Comparison of ENCODE assay signal across 9 cellular contexts in genomic region chr4:112514449-112515277, GRCh38. TPM values are rescaled to one million over a fixed set of nuclear protein-coding genes. Genes with fewer than 3 reads are reported as not detected.
DNase-seq lines count a peak whose midpoint lies in the region; ATAC-seq, FAIRE-seq and TF ChIP-seq lines count a peak whose summit lies in the region.
"Had no signal": no experiment of that assay in that cellular context is flagged by ENCODE, and none has a peak within 500 bp of the region (broad histone marks: within the 10 kb centered on the region; RNA-seq: fewer than 3 reads in every experiment).

No MANE protein-coding gene starts in this region.

- H3K27ac ChIP-seq in endothelial cell of umbilical vein (ENCODE audit: insufficient read depth, low read depth, low read length) (no peak overlapping the region), pancreas (no peak overlapping the region), kidney (ENCODE audit: low read depth in 2 of 2, low read length in 2 of 2) (no peak overlapping the region)

- H4K20me1 ChIP-seq in endothelial cell of umbilical vein (replicated peaks; ENCODE audit: control insufficient read depth, extremely low read depth, insufficient read depth, low read length), result peaks cover 2% of the 10 kb centered on the region

- H3K4me1 ChIP-seq in endothelial cell of umbilical vein (ENCODE audit: control insufficient read depth, extremely low read depth, insufficient read depth, low read length), result peaks cover 12% of the 10 kb centered on the region
- peaks cover 4 to 21% (median 19%) of the 10 kb centered on the region in 3 donors for H3K4me1 ChIP-seq in pancreas
- peaks cover 0 to 10% of the 10 kb centered on the region in 2 donors for H3K4me1 ChIP-seq in kidney (ENCODE audit: control insufficient read depth in 1 of 2, insufficient read depth in 1 of 2, low read depth in 1 of 2, low read length in 2 of 2)

- H3K9me3 Mint-ChIP-seq in activated CD8-positive, alpha-beta memory T cell treated with anti-CD3 and anti-CD28 coated beads, Interleukin-2, amount 10 ng/mL, durations not matched to agents 7 days and 5 days (ENCODE audit: low read depth), result no peaks in the 10 kb centered on the region

- H3K4me3 Mint-ChIP-seq in activated CD8-positive, alpha-beta memory T cell treated with anti-CD3 and anti-CD28 coated beads, Interleukin-2, amount 10 ng/mL, durations not matched to agents 7 days and 5 days, result peak overlapping the region; percentile 92

- no peak for TF ChIP-seq POLR2A in endothelial cell of umbilical vein (IDR thresholded peaks at IDR 0.05; ENCODE audit: low read depth, low read length)

- H3K79me2 ChIP-seq in endothelial cell of umbilical vein (ENCODE audit: control insufficient read depth, insufficient read depth, low read length), result no peaks in the 10 kb centered on the region

- H3K27ac Mint-ChIP-seq in activated CD8-positive, alpha-beta memory T cell treated with anti-CD3 and anti-CD28 coated beads, Interleukin-2, amount 10 ng/mL, durations not matched to agents 7 days and 5 days, result peak overlapping the region; percentile 46

- TF ChIP-seq CTCF in endothelial cell of umbilical vein (IDR thresholded peaks at IDR 0.05; ENCODE audit: extremely low read depth in 1 of 2, insufficient read depth in 1 of 2, low read depth in 1 of 2, low read length in 2 of 2) (no peak), pancreas (IDR thresholded peaks at IDR 0.05) (no peak), kidney (IDR thresholded peaks at IDR 0.05; ENCODE audit: borderline replicate concordance, extremely low read depth, insufficient read depth) (no peak)

- intact Hi-C loops in endothelial cell of umbilical vein (cut with micrococcal nuclease) (loop anchor here (5.0 kb wide), 1 partner anchor 1892 kb away; the partner anchor contains the start of gene PITX2), pancreas (cut with DNase I) (no loop called here), kidney (cut with DNase I) (no loop called here)

- H3K4me3 ChIP-seq in endothelial cell of umbilical vein (replicated peaks in 1 of 3; ENCODE audit: insufficient read depth in 1 of 3, low read depth in 1 of 3, low read length in 3 of 3), result peak overlapping the region in 1 of 3 experiments; percentile 33
- H3K4me3 ChIP-seq in pancreas, result peak overlapping the region; percentile 27 to 70 (median 38)
- H3K4me3 ChIP-seq in kidney (ENCODE audit: low read length in 2 of 2), result no peak overlapping the region

- no peak for ATAC-seq in activated CD8-positive, alpha-beta memory T cell treated with anti-CD3 and anti-CD28 coated beads, Interleukin-2, amount 10 ng/mL, durations not matched to agents 7 days and 5 days
- peak in 1 of 4 donors; percentile 9 for ATAC-seq in pancreas

- no peaks in the 10 kb centered on the region for H3K36me3 ChIP-seq in endothelial cell of umbilical vein (ENCODE audit: control insufficient read depth in 2 of 2, extremely low read depth in 1 of 2, insufficient read depth in 2 of 2, low read length in 2 of 2)
- H3K36me3 ChIP-seq in pancreas, result no peaks in the 10 kb centered on the region
- no peaks in the 10 kb centered on the region for H3K36me3 ChIP-seq in kidney (ENCODE audit: control insufficient read depth in 1 of 2, insufficient read depth in 2 of 2, low read length in 2 of 2)

- FAIRE-seq in endothelial cell of umbilical vein (lab: Jason Lieb, UNC), result no peak
- FAIRE-seq in pancreas (lab: Jason Lieb, UNC), result no peak
- no peak for FAIRE-seq in kidney (lab: Jason Lieb, UNC)
- FAIRE-seq: frontal cortex had no signal

- dilution Hi-C loops in endothelial cell of umbilical vein (cut with MboI; ENCODE audit: extremely low pct_ligation_motif_present, low sequenced_read_pairs), result no loop called here

- no peak overlapping the region for H2AFZ ChIP-seq in endothelial cell of umbilical vein (ENCODE audit: low read depth, low read length)

- BruUV-seq in endothelial cell of umbilical vein (replicated peaks; lab: Mats Ljungman, UMichigan), result no TSS peak

- DNase-seq in activated CD8-positive, alpha-beta memory T cell treated with anti-CD3 and anti-CD28 coated beads, Interleukin-2, amount 10 ng/mL, durations not matched to agents 7 days and 5 days, result peak; percentile 52
- no peak for DNase-seq in activated CD8-positive, alpha-beta memory T cell treated with anti-CD3 and anti-CD28 coated beads for 24 hours
- DNase-seq in HEK293T (ENCODE audit: extremely low spot score) (peak; percentile 53), NCI-H69 (lab: John Stamatoyannopoulos, UW) (peak; percentile 72), endothelial cell of umbilical vein (ENCODE audit: low read depth, low spot score) (no peak), pancreas (peak in 3 of 6 donors; percentile 20 to 73 (median 61)), kidney (no peak), NCI-H2029 treated with DMSO at 0.1 percent for 48 hours (lab: John Stamatoyannopoulos, UW) (no peak)

- peaks cover 79 to 97% of the 10 kb centered on the region in 2 experiments for H3K27me3 ChIP-seq in endothelial cell of umbilical vein (ENCODE audit: control insufficient read depth in 2 of 2, insufficient read depth in 2 of 2, low read length in 2 of 2)
- H3K27me3 ChIP-seq in pancreas, result peaks cover 17 to 81% (median 42%) of the 10 kb centered on the region in 4 donors

- peak overlapping the region; percentile 53 for H3K4me2 ChIP-seq in endothelial cell of umbilical vein (ENCODE audit: insufficient read depth, low read length)

- no peaks in the 10 kb centered on the region for H3K36me3 Mint-ChIP-seq in activated CD8-positive, alpha-beta memory T cell treated with anti-CD3 and anti-CD28 coated beads, Interleukin-2, amount 10 ng/mL, durations not matched to agents 7 days and 5 days

- H3K27me3 Mint-ChIP-seq in activated CD8-positive, alpha-beta memory T cell treated with anti-CD3 and anti-CD28 coated beads, Interleukin-2, amount 10 ng/mL, durations not matched to agents 7 days and 5 days, result peaks cover 92% of the 10 kb centered on the region

- WGBS in pancreas, 2 donors, result 1 to 3% methylated on average over 59 to 67 of the region's 67 CpGs

- no peaks in the 10 kb centered on the region for H3K9me3 ChIP-seq in endothelial cell of umbilical vein (replicated peaks; ENCODE audit: control insufficient read depth, insufficient read depth, low read length)
- no peaks in the 10 kb centered on the region for H3K9me3 ChIP-seq in pancreas
- H3K9me3 ChIP-seq in kidney (ENCODE audit: control insufficient read depth in 1 of 2, low read length in 2 of 2), result peaks cover 0 to 2% of the 10 kb centered on the region in 2 donors

- H3K9me1 ChIP-seq in endothelial cell of umbilical vein (replicated peaks; ENCODE audit: control insufficient read depth, extremely low read depth, insufficient read depth, low read length), result no peaks in the 10 kb centered on the region

- H3K4me1 Mint-ChIP-seq in activated CD8-positive, alpha-beta memory T cell treated with anti-CD3 and anti-CD28 coated beads, Interleukin-2, amount 10 ng/mL, durations not matched to agents 7 days and 5 days, result peaks cover 53% of the 10 kb centered on the region

- H3K9ac ChIP-seq in endothelial cell of umbilical vein (replicated peaks; ENCODE audit: extremely low read depth, insufficient read depth, low read length), result no peak overlapping the region
- no peak overlapping the region for H3K9ac ChIP-seq in kidney (ENCODE audit: low read length in 2 of 2)

- CTCF ChIA-PET in activated CD8-positive, alpha-beta memory T cell treated with anti-CD3 and anti-CD28 coated beads, Interleukin-2, amount 10 ng/mL, durations not matched to agents 7 days and 5 days (lab: Charles Lee), result interaction anchor here (0.6 to 2.6 kb wide), 4 partner anchors 9 to 416 kb away, joined by 3 to 10 read pairs (median 4); partner anchors contain the start of genes LARP7 and ZGRF1
- CTCF ChIA-PET in HEK293T (lab: Yijun Ruan, JAX), result interaction anchor here (0.5 to 1.9 kb wide), 6 partner anchors 10 to 530 kb away, joined by 3 to 5 read pairs (median 4); no protein-coding TSS in a partner anchor
- CTCF ChIA-PET in endothelial cell of umbilical vein (lab: Charles Lee), result interaction anchor here (0.9 to 1.0 kb wide), 2 partner anchors 9 to 17 kb away, joined by 3 read pairs; no protein-coding TSS in a partner anchor

- POLR2A ChIA-PET in HEK293T (lab: Yijun Ruan, JAX) (interaction anchor here (0.6 to 1.8 kb wide), 2 partner anchors 11 to 577 kb away, joined by 3 to 4 read pairs; no protein-coding TSS in a partner anchor), endothelial cell of umbilical vein (lab: Charles Lee) (no interaction called here)

TF ChIP-seq in HEK293T, 16 proteins besides CTCF, POLR2A, EP300 and RAD21:
- TF ChIP-seq BHLHE40 (IDR thresholded peaks at IDR 0.05; ENCODE audit: borderline replicate concordance) (no peak), FOXM1 (IDR thresholded peaks at IDR 0.05; ENCODE audit: borderline replicate concordance) (no peak), L3MBTL2 (conservative IDR thresholded peaks at IDR 0.05) (peak; percentile 97), ARNT (IDR thresholded peaks at IDR 0.05) (no peak), CTBP1 (IDR thresholded peaks at IDR 0.05; ENCODE audit: borderline replicate concordance) (no peak), FOXA1 (IDR thresholded peaks at IDR 0.05) (no peak)

TF ChIP-seq in endothelial cell of umbilical vein, 7 proteins besides CTCF, POLR2A, EP300 and RAD21 (continues in another document):
- TF ChIP-seq JUN (IDR thresholded peaks at IDR 0.05; ENCODE audit: borderline replicate concordance, insufficient read depth, insufficient read length, low read depth), result no peak
- TF ChIP-seq EZH2 (IDR thresholded peaks at IDR 0.05; ENCODE audit: borderline replicate concordance, low read depth, low read length, severe bottlenecking), result peak; percentile 72
- no peak for TF ChIP-seq MAX (IDR thresholded peaks at IDR 0.05; ENCODE audit: insufficient read depth, insufficient read length)
- TF ChIP-seq MYC (IDR thresholded peaks at IDR 0.05; ENCODE audit: low read depth, low read length), result no peak
- no peak for TF ChIP-seq FOS (IDR thresholded peaks at IDR 0.05; ENCODE audit: borderline replicate concordance, insufficient read depth, low read length)

RNA-seq across cellular contexts. Expression of gene NEUROG2, which starts 1.3 kb away (rescaled TPM):
- under 1 TPM in 1 of 2 experiments, not detected in 1; 0.12 TPM for total RNA-seq in activated CD8-positive, alpha-beta memory T cell treated with anti-CD3 and anti-CD28 coated beads, Interleukin-2, amount 10 ng/mL, durations not matched to agents 7 days and 5 days
- not detected in 2 replicates for total RNA-seq in endothelial cell of umbilical vein
- not detected in 2 replicates for polyA plus RNA-seq in endothelial cell of umbilical vein
- not detected in 2 replicates for polyA plus RNA-seq in endothelial cell of umbilical vein (2011; cell fraction: cytosol; rRNA removed)
- not detected in 2 replicates for polyA plus RNA-seq in endothelial cell of umbilical vein (2011; cell fraction: nucleus; rRNA removed)
- polyA plus RNA-seq in endothelial cell of umbilical vein (2012), result not detected in 2 replicates
- polyA minus RNA-seq in endothelial cell of umbilical vein, result not detected in 2 replicates
- not detected for polyA minus RNA-seq in endothelial cell of umbilical vein (2011; cell fraction: cytosol; rRNA and poly(A)+ RNA removed)
- polyA minus RNA-seq in endothelial cell of umbilical vein (2011; cell fraction: nucleus; rRNA and poly(A)+ RNA removed), result not detected in 2 replicates
- not detected for total RNA-seq in pancreas
- polyA plus RNA-seq in pancreas, result not detected
- total RNA-seq in kidney, result not detected
- not detected for polyA plus RNA-seq in kidney (ENCODE audit: insufficient read depth, low read depth, low replicate concordance)

Comparison
In these comparisons a context has a peak if more than half of its experiments do, and no peak if none do; other contexts are left out.
1. DNase-seq: peak in activated CD8-positive, alpha-beta memory T cell treated with anti-CD3 and anti-CD28 coated beads, Interleukin-2, amount 10 ng/mL, durations not matched to agents 7 days and 5 days (single experiment), HEK293T (single experiment) and NCI-H69 (single experiment); none in activated CD8-positive, alpha-beta memory T cell treated with anti-CD3 and anti-CD28 coated beads for 24 hours (single experiment), endothelial cell of umbilical vein (single experiment), kidney (single experiment) and NCI-H2029 treated with DMSO at 0.1 percent for 48 hours (single experiment).
2. H3K4me3 ChIP-seq: peak in pancreas (4 of 4); none in kidney (0 of 2).